Comparison of ENCODE assay signal across 16 cellular contexts in genomic region chr1:76961181-76961580, GRCh38.
"Had no signal": no experiment of that assay in that cellular context is flagged by ENCODE, and none has a peak within 500 bp of the region (broad histone marks: within the 10 kb centered on the region; RNA-seq: fewer than 3 reads in every experiment).

No MANE protein-coding gene starts in this region.

- FAIRE-seq: endometrium, islet of Langerhans had no signal

- DNase-seq: activated CD4-positive, alpha-beta T cell treated with anti-CD3 and anti-CD28 coated beads for 1 hour; activated CD4-positive, alpha-beta T cell treated with anti-CD3 and anti-CD28 coated beads, Interleukin-2, amount 50 U/mL, for 48 hours; activated CD8-positive, alpha-beta memory T cell treated with anti-CD3 and anti-CD28 coated beads, Interleukin-2, amount 10 ng/mL, durations not matched to agents 7 days and 5 days; activated effector memory CD4-positive, alpha-beta T cell treated with Interleukin-2 at 50 U/mL for 16 hours; activated T-cell treated with anti-CD3 and anti-CD28 coated beads, Interleukin-2, amount 50 U/mL, for 1 hour; adrenal gland; dorsolateral prefrontal cortex; esophagus squamous epithelium; naive B cell; sigmoid colon; stimulated activated CD4-positive, alpha-beta T cell treated with anti-CD3 and anti-CD28 coated beads, Interleukin-12 subunit alpha, Interleukin-12 subunit beta, amount 100 ng/mL, for 4 hours; stimulated activated CD4-positive, alpha-beta T cell treated with anti-CD3 and anti-CD28 coated beads, Interleukin-2, amount 100 ng/mL, for 24 hours had no signal

- H3K4me3 ChIP-seq: adrenal gland, dorsolateral prefrontal cortex, esophagus squamous epithelium, gastroesophageal sphincter, sigmoid colon had no signal

- ATAC-seq: activated CD8-positive, alpha-beta memory T cell treated with anti-CD3 and anti-CD28 coated beads, Interleukin-2, amount 10 ng/mL, durations not matched to agents 7 days and 5 days; gastroesophageal sphincter; left lobe of liver had no signal
